In genomic region chr2:130840506-130840905, GRCh38 we compare ENCODE assay signal across 35 cellular contexts.
"Had no signal": no experiment of that assay in that cellular context is flagged by ENCODE, and none has a peak within 500 bp of the region (broad histone marks: within the 10 kb centered on the region; RNA-seq: fewer than 3 reads in every experiment).

No MANE protein-coding gene starts in this region.

- H3K36me3 Mint-ChIP-seq: activated CD4-positive, alpha-beta memory T cell treated with anti-CD3 and anti-CD28 coated beads for 36 hours; activated CD8-positive, alpha-beta memory T cell treated with anti-CD3 and anti-CD28 coated beads, Interleukin-2, amount 10 ng/mL, durations not matched to agents 7 days and 5 days; activated naive CD4-positive, alpha-beta T cell treated with anti-CD3 and anti-CD28 coated beads, Interleukin-2, amount 50 U/mL, for 24 hours; activated naive CD8-positive, alpha-beta T cell treated with anti-CD3 and anti-CD28 coated beads for 36 hours had no signal

- H3K27ac ChIP-seq: adrenal gland, body of pancreas, cardiac muscle cell, coronary artery, WERI-Rb-1 had no signal

- H3K4me1 Mint-ChIP-seq: activated CD4-positive, alpha-beta T cell treated with anti-CD3 and anti-CD28 coated beads, Interleukin-2, amount 10 ng/mL, durations not matched to agents 24 days and 14 days; activated CD8-positive, alpha-beta memory T cell treated with anti-CD3 and anti-CD28 coated beads, Interleukin-2, amount 10 ng/mL, durations not matched to agents 7 days and 5 days; activated naive CD4-positive, alpha-beta T cell treated with anti-CD3 and anti-CD28 coated beads, Interleukin-2, amount 50 U/mL, for 24 hours; activated naive CD8-positive, alpha-beta T cell treated with anti-CD3 and anti-CD28 coated beads for 36 hours had no signal

- H3K9me3 Mint-ChIP-seq: activated B cell treated with CpG ODN at 0.5 μM for 24 hours; activated CD4-positive, alpha-beta memory T cell treated with anti-CD3 and anti-CD28 coated beads for 36 hours; activated CD4-positive, alpha-beta T cell treated with anti-CD3 and anti-CD28 coated beads, Interleukin-2, amount 10 ng/mL, durations not matched to agents 24 days and 14 days; activated naive CD4-positive, alpha-beta T cell treated with anti-CD3 and anti-CD28 coated beads, Interleukin-2, amount 50 U/mL, for 24 hours; activated naive CD8-positive, alpha-beta T cell treated with anti-CD3 and anti-CD28 coated beads for 36 hours; activated naive CD8-positive, alpha-beta T cell treated with anti-CD3 and anti-CD28 coated beads, Interleukin-2, amount 50 U/mL, for 24 hours; activated T-helper 1 cell treated with anti-CD3 and anti-CD28 coated beads, Interleukin-12 subunit alpha, Interleukin-12 subunit beta, Interleukin-2, Interleukin-4 antibody, amounts not matched to agents 30 ng/mL and 10 ng/mL and 1 ng/mL, durations not matched to agents 14 hours and 24 hours and 36 hours; dendritic cell treated with granulocyte-macrophage colony-stimulating factor and Interleukin-4, amounts not matched to agents 40 ng/mL and 50 ng/mL, for 4 days; endodermal cell; T-helper 2 cell treated with Interferon-gamma antibody and Interleukin-4, amounts not matched to agents 5 μg/mL and 100 μg/mL, for 36 hours had no signal

- FAIRE-seq: frontal cortex had no signal

- H3K9me3 ChIP-seq: adrenal gland, body of pancreas had no signal

- H3K4me3 Mint-ChIP-seq: activated B cell treated with CpG ODN at 0.5 μM for 24 hours; activated CD4-positive, alpha-beta memory T cell treated with anti-CD3 and anti-CD28 coated beads for 36 hours; activated CD4-positive, alpha-beta T cell treated with anti-CD3 and anti-CD28 coated beads, Interleukin-2, amount 10 ng/mL, durations not matched to agents 24 days and 14 days; activated CD8-positive, alpha-beta memory T cell treated with anti-CD3 and anti-CD28 coated beads, Interleukin-2, amount 10 ng/mL, durations not matched to agents 7 days and 5 days; activated CD8-positive, alpha-beta T cell treated with anti-CD3 and anti-CD28 coated beads, Interleukin-2, amount 10 ng/mL, durations not matched to agents 7 days and 5 days; activated naive CD4-positive, alpha-beta T cell treated with anti-CD3 and anti-CD28 coated beads, Interleukin-2, amount 50 U/mL, for 24 hours; activated naive CD8-positive, alpha-beta T cell treated with anti-CD3 and anti-CD28 coated beads for 36 hours; activated naive CD8-positive, alpha-beta T cell treated with anti-CD3 and anti-CD28 coated beads, Interleukin-2, amount 50 U/mL, for 24 hours; activated T-helper 1 cell treated with anti-CD3 and anti-CD28 coated beads, Interleukin-12 subunit alpha, Interleukin-12 subunit beta, Interleukin-2, Interleukin-4 antibody, amounts not matched to agents 30 ng/mL and 10 ng/mL and 1 ng/mL, durations not matched to agents 14 hours and 24 hours and 36 hours; dendritic cell treated with granulocyte-macrophage colony-stimulating factor and Interleukin-4, amounts not matched to agents 40 ng/mL and 50 ng/mL, for 4 days; endodermal cell; T-helper 17 cell; T-helper 2 cell treated with Interferon-gamma antibody and Interleukin-4, amounts not matched to agents 5 μg/mL and 100 μg/mL, for 36 hours had no signal

- H3K27ac Mint-ChIP-seq: activated B cell treated with CpG ODN at 0.5 μM for 24 hours; activated CD4-positive, alpha-beta memory T cell treated with anti-CD3 and anti-CD28 coated beads for 36 hours; activated CD4-positive, alpha-beta T cell treated with anti-CD3 and anti-CD28 coated beads, Interleukin-2, amount 10 ng/mL, durations not matched to agents 24 days and 14 days; activated CD8-positive, alpha-beta memory T cell treated with anti-CD3 and anti-CD28 coated beads, Interleukin-2, amount 10 ng/mL, durations not matched to agents 7 days and 5 days; activated CD8-positive, alpha-beta T cell treated with anti-CD3 and anti-CD28 coated beads, Interleukin-2, amount 10 ng/mL, durations not matched to agents 7 days and 5 days; activated naive CD4-positive, alpha-beta T cell treated with anti-CD3 and anti-CD28 coated beads, Interleukin-2, amount 50 U/mL, for 24 hours; activated naive CD8-positive, alpha-beta T cell treated with anti-CD3 and anti-CD28 coated beads for 36 hours; activated naive CD8-positive, alpha-beta T cell treated with anti-CD3 and anti-CD28 coated beads, Interleukin-2, amount 50 U/mL, for 24 hours; activated T-helper 1 cell treated with anti-CD3 and anti-CD28 coated beads, Interleukin-12 subunit alpha, Interleukin-12 subunit beta, Interleukin-2, Interleukin-4 antibody, amounts not matched to agents 30 ng/mL and 10 ng/mL and 1 ng/mL, durations not matched to agents 14 hours and 24 hours and 36 hours; dendritic cell treated with granulocyte-macrophage colony-stimulating factor and Interleukin-4, amounts not matched to agents 40 ng/mL and 50 ng/mL, for 4 days; endodermal cell; T-helper 17 cell; T-helper 2 cell treated with Interferon-gamma antibody and Interleukin-4, amounts not matched to agents 5 μg/mL and 100 μg/mL, for 36 hours had no signal

- DNase-seq: activated B cell treated with CpG ODN at 0.5 μM for 24 hours; activated CD4-positive, alpha-beta memory T cell treated with anti-CD3 and anti-CD28 coated beads for 36 hours; activated CD4-positive, alpha-beta T cell treated with anti-CD3 and anti-CD28 coated beads, Interleukin-2, amount 10 ng/mL, durations not matched to agents 24 days and 14 days; activated CD8-positive, alpha-beta memory T cell treated with anti-CD3 and anti-CD28 coated beads, Interleukin-2, amount 10 ng/mL, durations not matched to agents 7 days and 5 days; activated CD8-positive, alpha-beta memory T cell treated with anti-CD3 and anti-CD28 coated beads, Interleukin-2, amount 50 U/mL, for 4 hours; activated CD8-positive, alpha-beta T cell treated with anti-CD3 and anti-CD28 coated beads, Interleukin-2, amount 10 ng/mL, durations not matched to agents 7 days and 5 days; activated gamma-delta T cell; activated naive CD4-positive, alpha-beta T cell treated with Interleukin-2 at 50 U/mL for 16 hours; activated naive CD8-positive, alpha-beta T cell treated with anti-CD3 and anti-CD28 coated beads for 36 hours; activated naive CD8-positive, alpha-beta T cell treated with anti-CD3 and anti-CD28 coated beads, Interleukin-2, amount 50 U/mL, for 24 hours; activated T-cell treated with anti-CD3 and anti-CD28 coated beads, Interleukin-2, amount 50 U/mL, for 1 hour; activated T-cell treated with anti-CD3 and anti-CD28 coated beads, Interleukin-2, amount 50 U/mL, for 48 hours; adrenal gland; amygdala; aorta; body of pancreas; central memory CD4-positive, alpha-beta T cell; cerebellar nuclear complex; dorsolateral prefrontal cortex; effector memory CD4-positive, alpha-beta T cell; endodermal cell; foreskin fibroblast; T-helper 1 cell; T-helper 17 cell; T1000; WERI-Rb-1 had no signal

- H3K27me3 ChIP-seq: body of pancreas had no signal

- H3K4me3 ChIP-seq: adrenal gland, body of pancreas, cardiac muscle cell, coronary artery, dorsolateral prefrontal cortex had no signal

- H3K4me1 ChIP-seq: adrenal gland had no signal

- H3K36me3 ChIP-seq: adrenal gland, cardiac muscle cell, WERI-Rb-1 had no signal

- ATAC-seq: activated CD4-positive, CD25-positive, alpha-beta regulatory T cell treated with anti-CD3 and anti-CD28 coated beads, Interleukin-2, amount 50 U/mL, for 24 hours; activated CD8-positive, alpha-beta memory T cell treated with anti-CD3 and anti-CD28 coated beads, Interleukin-2, amount 10 ng/mL, durations not matched to agents 7 days and 5 days; activated CD8-positive, alpha-beta T cell treated with anti-CD3 and anti-CD28 coated beads, Interleukin-2, amount 10 ng/mL, durations not matched to agents 7 days and 5 days; activated naive CD8-positive, alpha-beta T cell treated with anti-CD3 and anti-CD28 coated beads, Interleukin-2, amount 50 U/mL, for 24 hours; body of pancreas; esophagus mucosa; T-helper 17 cell had no signal
